18 cellular contexts compared by ENCODE assay signal in the genomic region with DNA sequence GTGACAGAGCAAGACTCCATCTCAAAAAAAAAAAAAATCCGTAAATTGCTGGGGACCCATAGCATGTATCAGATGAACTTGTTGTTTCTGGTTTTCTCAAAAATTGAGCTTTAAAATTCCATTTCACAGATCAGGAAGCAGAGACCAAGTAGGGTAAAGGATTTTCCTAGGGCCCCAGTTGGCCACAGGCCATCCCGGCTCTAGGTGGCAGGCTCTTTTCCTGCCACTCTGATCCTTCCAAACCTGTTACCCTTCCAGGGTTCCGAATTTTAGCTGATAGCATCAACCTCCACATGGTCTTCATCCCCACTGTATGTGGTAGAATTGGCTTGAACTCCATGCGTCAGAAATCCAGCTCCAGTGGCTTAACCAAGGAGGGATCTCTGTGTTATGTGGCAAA. TPM values are rescaled to one million over a fixed set of nuclear protein-coding genes. Genes with fewer than 3 reads are reported as not detected.
DNase-seq lines count a peak whose midpoint lies in the region; ATAC-seq and TF ChIP-seq lines count a peak whose summit lies in the region.
"Had no signal": no experiment of that assay in that cellular context is flagged by ENCODE, and none has a peak within 500 bp of the region (broad histone marks: within the 10 kb centered on the region; RNA-seq: fewer than 3 reads in every experiment).

No MANE protein-coding gene starts in this region.

- H3K9me3 Mint-ChIP-seq in endodermal cell, result peaks cover 2% of the 10 kb centered on the region
- H3K9me3 Mint-ChIP-seq: CD8-positive, alpha-beta memory T cell had no signal

- peak; percentile 13 for DNase-seq in activated effector memory CD4-positive, alpha-beta T cell treated with anti-CD3 and anti-CD28 coated beads, Interleukin-2, amount 50 U/mL, for 16 hours
- no peak for DNase-seq in activated effector memory CD4-positive, alpha-beta T cell treated with Interleukin-2 at 50 U/mL for 16 hours
- DNase-seq in endodermal cell, result peak; percentile 7
- peak; percentile 13 for DNase-seq in sciatic nerve (ENCODE audit: low spot score)
- no peak for DNase-seq in GM19238 (ENCODE audit: insufficient read length, low spot score)
- no peak for DNase-seq in activated CD4-positive, CD25-positive, alpha-beta regulatory T cell treated with anti-CD3 and anti-CD28 coated beads, Interleukin-2, amount 50 U/mL, for 72 hours
- DNase-seq: 8988T; AML-193; Caco-2; CD8-positive, alpha-beta memory T cell; DMS53; GM23248 had no signal

- no peaks in the 10 kb centered on the region for H3K4me1 Mint-ChIP-seq in endodermal cell
- H3K4me1 Mint-ChIP-seq: CD8-positive, alpha-beta memory T cell had no signal

- no peaks in the 10 kb centered on the region for H3K36me3 ChIP-seq in endodermal cell (ENCODE audit: control insufficient read depth, insufficient read depth, low read length)
- H3K36me3 ChIP-seq: BLaER1, HAP-1 had no signal

- no peaks in the 10 kb centered on the region for H3K4me1 ChIP-seq in endodermal cell (ENCODE audit: control insufficient read depth, insufficient read depth, low read length)
- H3K4me1 ChIP-seq: BLaER1, HAP-1 had no signal

- no peak for TF ChIP-seq CTCF in endodermal cell (conservative IDR thresholded peaks at IDR 0.05)

- H3K9ac ChIP-seq in endodermal cell (ENCODE audit: extremely low read depth, low read length, poor library complexity, severe bottlenecking), result no peak overlapping the region
- H3K9ac ChIP-seq: BLaER1, GM23248 had no signal

- H3K27me3 ChIP-seq in endodermal cell (ENCODE audit: control insufficient read depth, insufficient read depth, low read length, poor library complexity, severe bottlenecking), result no peaks in the 10 kb centered on the region
- H3K27me3 ChIP-seq: BLaER1 had no signal

- WGBS in endodermal cell (ENCODE audit: insufficient coverage in 1 of 2, insufficient read length in 1 of 2), 2 experiments, result 88 to 95% methylated on average over 3 to 4 of the region's 4 CpGs

- intact Hi-C loops in sciatic nerve (cut with DNase I), result no loop called here

- H3K27ac Mint-ChIP-seq in endodermal cell, result no peak overlapping the region
- H3K27ac Mint-ChIP-seq: CD8-positive, alpha-beta memory T cell had no signal

- H3K36me3 Mint-ChIP-seq in endodermal cell (ENCODE audit: low read depth), result no peaks in the 10 kb centered on the region

- no peak overlapping the region for H3K4me3 ChIP-seq in endodermal cell (ENCODE audit: low read length)
- H3K4me3 ChIP-seq: BLaER1, GM12878, GM23248, HAP-1 had no signal

- no peak overlapping the region for H3K4me3 Mint-ChIP-seq in endodermal cell
- H3K4me3 Mint-ChIP-seq: CD8-positive, alpha-beta memory T cell had no signal

- no peaks in the 10 kb centered on the region for H3K9me3 ChIP-seq in endodermal cell (ENCODE audit: control insufficient read depth, low read length)
- H3K9me3 ChIP-seq: BLaER1, Caco-2, HAP-1 had no signal

- peaks cover 16% of the 10 kb centered on the region for H3K27me3 Mint-ChIP-seq in endodermal cell (ENCODE audit: insufficient read depth)

- H3K27ac ChIP-seq in endodermal cell (ENCODE audit: low read depth, low read length), result no peak overlapping the region
- H3K27ac ChIP-seq: BLaER1, GM23248, HL-60 had no signal

- ATAC-seq in sciatic nerve (no peak), HG02798 (IDR thresholded peaks at IDR 0.05; ENCODE audit: poor library complexity, unreplicated experiment) (no peak)
- ATAC-seq: GM12878 had no signal

RNA-seq across cellular contexts. Expression of a gene that starts 36.1 kb away (rescaled TPM):
- total RNA-seq in endodermal cell (1 to 10 TPM; 1.1 to 3.8 TPM), sciatic nerve (50.4 TPM)
- polyA plus RNA-seq in endodermal cell (2013, experiment 1 of 2), result 0.57 TPM
- polyA plus RNA-seq in endodermal cell (2013, experiment 2 of 2), result 0.87 TPM
- total RNA-seq: CD8-positive, alpha-beta memory T cell; G401; GM12878 had no signal
- polyA plus RNA-seq: CD8-positive, alpha-beta memory T cell had no signal

Comparison
In these comparisons a context has a peak if more than half of its experiments do, and no peak if none do; other contexts are left out.
1. DNase-seq: peak in activated effector memory CD4-positive, alpha-beta T cell treated with anti-CD3 and anti-CD28 coated beads, Interleukin-2, amount 50 U/mL, for 16 hours (single experiment), endodermal cell (single experiment) and sciatic nerve (single experiment); none in activated effector memory CD4-positive, alpha-beta T cell treated with Interleukin-2 at 50 U/mL for 16 hours (single experiment), GM19238 (single experiment) and activated CD4-positive, CD25-positive, alpha-beta regulatory T cell treated with anti-CD3 and anti-CD28 coated beads, Interleukin-2, amount 50 U/mL, for 72 hours (single experiment).
2. RNA of a gene that starts 36.1 kb away (total RNA-seq): 50.4 TPM in sciatic nerve (single experiment); 1.1 to 3.8 TPM in endodermal cell; every median in the first group is over 10 times any median in the second.